In the genomic region with DNA sequence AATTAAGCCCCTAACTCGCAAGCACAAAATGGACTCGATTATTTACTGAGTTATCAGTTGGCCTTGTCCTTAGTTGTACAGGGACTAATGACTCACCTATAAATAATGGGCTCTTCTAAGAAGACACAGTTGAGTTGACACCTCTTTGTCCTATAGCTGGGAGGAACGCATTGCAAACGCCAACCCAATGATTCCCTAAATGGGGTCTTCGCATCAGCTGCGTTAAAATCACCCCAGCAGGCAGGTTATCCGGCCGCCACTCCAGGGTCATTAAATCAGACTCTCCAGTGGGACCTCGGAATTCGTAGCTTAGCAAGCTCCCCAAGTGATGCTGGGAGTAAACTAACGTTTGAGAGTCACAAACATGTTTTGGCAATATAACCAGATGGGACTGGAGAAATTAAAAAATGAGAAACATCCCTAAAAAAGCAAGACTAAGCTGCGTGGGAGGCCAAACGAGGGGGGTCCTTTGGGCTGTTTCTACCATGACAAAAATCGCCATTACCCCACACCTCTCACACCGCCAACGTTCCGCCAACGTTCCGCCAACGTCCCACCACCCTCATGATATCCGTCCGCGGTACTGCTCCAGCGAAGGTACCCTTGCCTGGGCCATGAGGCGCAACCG, we compare ENCODE assay signal across 8 cellular contexts. TPM values are rescaled to one million over a fixed set of nuclear protein-coding genes. Genes with fewer than 3 reads are reported as not detected.
DNase-seq lines count a peak whose midpoint lies in the region; TF ChIP-seq lines count a peak whose summit lies in the region.

No MANE protein-coding gene starts in this region.

- H3K4me1 ChIP-seq in adipocyte (ENCODE audit: control insufficient read depth, insufficient read depth, low read length) (peaks cover 57% of the 10 kb centered on the region), liver (ENCODE audit: control insufficient read depth in 4 of 4, insufficient read depth in 4 of 4, low read length in 3 of 4) (peaks cover 12 to 40% (median 28%) of the 10 kb centered on the region in 4 donors), thyroid gland (peaks cover 33 to 38% of the 10 kb centered on the region in 2 donors)

- in situ Hi-C loops in ACHN (cut with HindIII; ENCODE audit: low pct_ligation_motif_present, low pct_unique_long_range_greater_than_20kb, low sequenced_read_pairs), result no loop called here

- H3K9ac ChIP-seq in adipocyte (ENCODE audit: low read length), result peak overlapping the region; percentile 99
- H3K9ac ChIP-seq in liver (ENCODE audit: low read depth in 1 of 2, low read length in 2 of 2), result peak overlapping the region; percentile 68 to 86

- H3K27ac ChIP-seq in liver (ENCODE audit: low read depth in 1 of 2, low read length in 2 of 2) (peak overlapping the region; percentile 93 to 99), thyroid gland (peak overlapping the region; percentile 92 to 97 (median 95))

- no peak for TF ChIP-seq CTCF in HFFc6 (IDR thresholded peaks at IDR 0.05)
- TF ChIP-seq CTCF in liver (IDR thresholded peaks at IDR 0.05; ENCODE audit: low read depth, low read length, missing input control), result no peak
- no peak for TF ChIP-seq CTCF in thyroid gland (IDR thresholded peaks at IDR 0.05)
- no peak for TF ChIP-seq CTCF in GM20000 (IDR thresholded peaks at IDR 0.05; ENCODE audit: extremely low read depth, missing control alignments)

- peak overlapping the region; percentile 93 for H3K4me3 Mint-ChIP-seq in HFFc6

- intact Hi-C loops in thyroid gland (cut with DNase I), result no loop called here

- H3K9me3 Mint-ChIP-seq in HFFc6, result no peaks in the 10 kb centered on the region

- peak; percentile 41 for DNase-seq in ACHN
- no peak for DNase-seq in HFFc6
- no peak for DNase-seq in adipocyte (ENCODE audit: low read depth)
- no peak for DNase-seq in thyroid gland
- no peak for DNase-seq in GDM1 (lab: John Stamatoyannopoulos, UW)
- DNase-seq in GM20000 (ENCODE audit: low spot score), result no peak
- no peak for DNase-seq in amygdala (lab: John Stamatoyannopoulos, UW)

- 10% methylated on average over 26 of the region's 26 CpGs for WGBS in liver
- WGBS in thyroid gland, 2 donors, result 4% methylated on average over 26 of the region's 26 CpGs

- H3K4me1 Mint-ChIP-seq in HFFc6 (ENCODE audit: low read depth), result peaks cover 72% of the 10 kb centered on the region

- no peak for TF ChIP-seq RAD21 in liver (IDR thresholded peaks at IDR 0.05)

- peak overlapping the region; percentile 99 for H3K4me3 ChIP-seq in adipocyte (ENCODE audit: low read length)
- peak overlapping the region; percentile 63 to 94 (median 81) for H3K4me3 ChIP-seq in liver (ENCODE audit: low read depth in 1 of 3, low read length in 3 of 3)
- peak overlapping the region; percentile 15 to 63 (median 25) for H3K4me3 ChIP-seq in thyroid gland (replicated peaks in 1 of 3)

- H3K27ac Mint-ChIP-seq in HFFc6, result peak overlapping the region; percentile 99

- H3K27me3 ChIP-seq in adipocyte (replicated peaks; ENCODE audit: control insufficient read depth, insufficient read depth, low read length) (no peaks in the 10 kb centered on the region), liver (ENCODE audit: control insufficient read depth in 4 of 4, insufficient read depth in 4 of 4, low read length in 3 of 4) (no peaks in the 10 kb centered on the region), thyroid gland (no peaks in the 10 kb centered on the region)

- no peak for TF ChIP-seq POLR2A in thyroid gland (IDR thresholded peaks at IDR 0.05)

- H3K9me3 ChIP-seq in adipocyte (ENCODE audit: control insufficient read depth, low read length) (no peaks in the 10 kb centered on the region), liver (ENCODE audit: control insufficient read depth in 4 of 4, low read length in 3 of 4) (no peaks in the 10 kb centered on the region), thyroid gland (no peaks in the 10 kb centered on the region)

- H3K36me3 ChIP-seq in adipocyte (ENCODE audit: control insufficient read depth, insufficient read depth, low read length, severe bottlenecking) (peaks cover 6% of the 10 kb centered on the region), liver (ENCODE audit: control insufficient read depth in 4 of 4, insufficient read depth in 3 of 4, low read depth in 1 of 4, low read length in 3 of 4) (peaks cover 0 to 4% (median 0%) of the 10 kb centered on the region in 4 donors), thyroid gland (peaks cover 0 to 5% of the 10 kb centered on the region in 2 donors)

- peaks cover 25% of the 10 kb centered on the region for H3K36me3 Mint-ChIP-seq in HFFc6 (ENCODE audit: low read depth)

- peaks cover 7% of the 10 kb centered on the region for H3K27me3 Mint-ChIP-seq in HFFc6 (ENCODE audit: insufficient read depth)

TF ChIP-seq in liver, 16 proteins besides CTCF, POLR2A, EP300 and RAD21:
- no peak for TF ChIP-seq GABPA (IDR thresholded peaks at IDR 0.05 in 1 of 2, conservative IDR thresholded peaks at IDR 0.05 in 1 of 2)
- TF ChIP-seq SP1 (IDR thresholded peaks at IDR 0.05), result no peak
- no peak for TF ChIP-seq JUND (IDR thresholded peaks at IDR 0.05)
- no peak for TF ChIP-seq HNF4A (conservative IDR thresholded peaks at IDR 0.05)
- TF ChIP-seq REST (IDR thresholded peaks at IDR 0.05), result no peak
- TF ChIP-seq MAX (IDR thresholded peaks at IDR 0.05), result no peak
- TF ChIP-seq HNF4G (IDR thresholded peaks at IDR 0.05), result no peak
- no peak for TF ChIP-seq NR2F2 (IDR thresholded peaks at IDR 0.05)
- no peak for TF ChIP-seq EGR1 (IDR thresholded peaks at IDR 0.05; ENCODE audit: low read depth in 2 of 2)
- TF ChIP-seq, protein P1, sequence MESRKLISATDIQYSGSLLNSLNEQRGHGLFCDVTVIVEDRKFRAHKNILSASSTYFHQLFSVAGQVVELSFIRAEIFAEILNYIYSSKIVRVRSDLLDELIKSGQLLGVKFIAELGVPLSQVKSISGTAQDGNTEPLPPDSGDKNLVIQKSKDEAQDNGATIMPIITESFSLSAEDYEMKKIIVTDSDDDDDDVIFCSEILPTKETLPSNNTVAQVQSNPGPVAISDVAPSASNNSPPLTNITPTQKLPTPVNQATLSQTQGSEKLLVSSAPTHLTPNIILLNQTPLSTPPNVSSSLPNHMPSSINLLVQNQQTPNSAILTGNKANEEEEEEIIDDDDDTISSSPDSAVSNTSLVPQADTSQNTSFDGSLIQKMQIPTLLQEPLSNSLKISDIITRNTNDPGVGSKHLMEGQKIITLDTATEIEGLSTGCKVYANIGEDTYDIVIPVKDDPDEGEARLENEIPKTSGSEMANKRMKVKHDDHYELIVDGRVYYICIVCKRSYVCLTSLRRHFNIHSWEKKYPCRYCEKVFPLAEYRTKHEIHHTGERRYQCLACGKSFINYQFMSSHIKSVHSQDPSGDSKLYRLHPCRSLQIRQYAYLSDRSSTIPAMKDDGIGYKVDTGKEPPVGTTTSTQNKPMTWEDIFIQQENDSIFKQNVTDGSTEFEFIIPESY (IDR thresholded peaks at IDR 0.05), result no peak
- no peak for TF ChIP-seq YY1 (IDR thresholded peaks at IDR 0.05)
- TF ChIP-seq, protein P2, sequence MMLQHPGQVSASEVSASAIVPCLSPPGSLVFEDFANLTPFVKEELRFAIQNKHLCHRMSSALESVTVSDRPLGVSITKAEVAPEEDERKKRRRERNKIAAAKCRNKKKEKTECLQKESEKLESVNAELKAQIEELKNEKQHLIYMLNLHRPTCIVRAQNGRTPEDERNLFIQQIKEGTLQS (IDR thresholded peaks at IDR 0.05), result no peak
- TF ChIP-seq FOXA1 (IDR thresholded peaks at IDR 0.05), result no peak
- TF ChIP-seq FOXA2 (IDR thresholded peaks at IDR 0.05), result no peak
- TF ChIP-seq RXRA (IDR thresholded peaks at IDR 0.05), result no peak
- TF ChIP-seq TAF1 (conservative IDR thresholded peaks at IDR 0.05), result no peak

RNA-seq across cellular contexts. Expression of gene NFE2L1, which starts 0.9 kb away (rescaled TPM):
- total RNA-seq in HFFc6 (2021; fragmentation: NEBNext Ultra II Directional; extraction: Animal tissue kit (Norgen Biotek cat#: 25700)), result 100 to 1,000 TPM; 181 to 207 (median 193) TPM
- total RNA-seq in liver (10 to 100 TPM; 37.5 to 79.5 TPM), thyroid gland (100 to 1,000 TPM; 123 to 168 (median 131) TPM)
- 10 to 100 TPM; 14.3 to 77.7 TPM for polyA plus RNA-seq in liver

RNA-seq across cellular contexts. Expression of gene COPZ2, which starts 9.6 kb away (rescaled TPM):
- total RNA-seq in HFFc6 (2021; fragmentation: NEBNext Ultra II Directional; extraction: Animal tissue kit (Norgen Biotek cat#: 25700)), result 100 to 1,000 TPM; 209 to 260 (median 211) TPM
- total RNA-seq in liver (10 to 100 TPM in 1 of 2 donors, 1 to 10 TPM in 1; 2.6 to 13.3 TPM), thyroid gland (10 to 100 TPM; 19.3 to 55.8 (median 45.2) TPM)
- polyA plus RNA-seq in liver, result 10 to 100 TPM; 22.4 to 38.1 TPM

RNA-seq across cellular contexts. Expression of gene CBX1, which starts 54.1 kb away (rescaled TPM):
- 10 to 100 TPM; 62.2 to 82.1 (median 74.0) TPM for total RNA-seq in HFFc6 (2021; fragmentation: NEBNext Ultra II Directional; extraction: Animal tissue kit (Norgen Biotek cat#: 25700))
- total RNA-seq in liver (10 to 100 TPM in 1 of 2 donors, 1 to 10 TPM in 1; 9.9 to 11.6 TPM), thyroid gland (10 to 100 TPM; 33.0 to 49.1 (median 38.2) TPM)
- polyA plus RNA-seq in liver, result 1 to 10 TPM; 3.4 to 9.4 TPM

Comparison
In these comparisons a context has a peak if more than half of its experiments do, and no peak if none do; other contexts are left out.
1. H3K4me3 ChIP-seq: peak in every context shown above with its lines; median percentile 99 in adipocyte; 81 in liver; 25 in thyroid gland.